14 cellular contexts compared by ENCODE assay signal in the genomic region with DNA sequence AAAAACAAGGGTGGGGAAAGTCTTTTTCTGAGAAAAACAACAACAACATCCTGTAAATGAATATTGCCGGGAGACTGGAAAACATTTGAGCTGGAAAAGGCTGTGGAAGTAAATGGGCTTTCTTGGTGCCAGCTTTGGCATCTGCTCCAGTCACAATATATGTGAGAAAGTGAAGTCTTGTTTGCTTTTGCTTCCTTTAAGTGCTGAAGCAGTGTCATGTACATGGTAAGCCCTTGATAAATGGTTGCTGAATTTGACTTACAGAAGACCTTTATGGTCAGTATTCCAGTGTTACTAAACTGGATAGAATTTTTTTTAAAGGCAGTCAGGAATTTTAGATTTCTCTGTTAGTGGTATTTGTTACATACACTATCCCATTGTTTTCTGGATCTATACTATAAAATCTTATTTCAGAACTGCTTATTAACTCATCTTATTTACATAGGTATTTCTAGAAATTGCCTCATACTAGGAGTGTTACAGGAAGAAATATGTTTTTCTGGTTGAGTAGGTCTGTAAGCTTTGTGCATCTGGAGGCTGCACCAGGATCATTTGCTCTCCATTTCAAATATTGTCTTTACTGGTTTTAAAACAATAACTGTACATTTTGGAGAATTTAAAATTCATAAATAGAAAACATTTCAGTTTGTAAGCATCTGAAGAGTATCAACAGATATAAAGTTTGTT.
DNase-seq lines count a peak whose midpoint lies in the region; ATAC-seq and TF ChIP-seq lines count a peak whose summit lies in the region.
"Had no signal": no experiment of that assay in that cellular context is flagged by ENCODE, and none has a peak within 500 bp of the region (broad histone marks: within the 10 kb centered on the region; RNA-seq: fewer than 3 reads in every experiment).

No MANE protein-coding gene starts in this region.

- H3K4me3 ChIP-seq in epithelial cell of esophagus (ENCODE audit: low read length) (no peak overlapping the region), retinal pigment epithelial cell (ENCODE audit: low read length) (no peak overlapping the region)

- TF ChIP-seq CTCF in epithelial cell of esophagus (IDR thresholded peaks at IDR 0.05; ENCODE audit: insufficient read depth, low read depth, low read length, missing control alignments) (no peak), retinal pigment epithelial cell (conservative IDR thresholded peaks at IDR 0.05; ENCODE audit: low read depth, low read length) (no peak)

- ATAC-seq in HG03108 (IDR thresholded peaks at IDR 0.05; ENCODE audit: unreplicated experiment): no peak

- DNase-seq in NCI-H510A treated with DMSO at 0.1 percent for 48 hours (lab: John Stamatoyannopoulos, UW) (peak; percentile 26), NCI-H510A (lab: John Stamatoyannopoulos, UW) (no peak), NCI-H69 (lab: John Stamatoyannopoulos, UW) (peak; percentile 88), epithelial cell of esophagus (ENCODE audit: low read depth) (peak; percentile 27), retinal pigment epithelial cell (ENCODE audit: low read depth) (peak; percentile 26), NCI-H2107 (lab: John Stamatoyannopoulos, UW) (no peak), midbrain (lab: John Stamatoyannopoulos, UW) (no peak)
- DNase-seq: DND-41, GDM1, H9, NCI-H1694 treated with DMSO at 0.1 percent for 48 hours, NCI-H748 treated with DMSO at 0.1 percent for 48 hours, SHP77 treated with DMSO at 0.1 percent for 48 hours had no signal

Comparison
In these comparisons a context has a peak if more than half of its experiments do, and no peak if none do; other contexts are left out.
1. DNase-seq: peak in NCI-H510A treated with DMSO at 0.1 percent for 48 hours (single experiment), NCI-H69 (single experiment), epithelial cell of esophagus (single experiment) and retinal pigment epithelial cell (single experiment); none in NCI-H510A (single experiment), NCI-H2107 (single experiment) and midbrain (single experiment).